ENCODE assay signal across 34 cellular contexts in genomic region chr17:1050996-1051925, GRCh38. TPM values are rescaled to one million over a fixed set of nuclear protein-coding genes. Genes with fewer than 3 reads are reported as not detected.
A peak's percentile ranks its signal among the peaks of the same experiment; 100 is the strongest.
DNase-seq lines count a peak whose midpoint lies in the region; ATAC-seq, FAIRE-seq and TF ChIP-seq lines count a peak whose summit lies in the region.
"Had no signal": no experiment of that assay in that cellular context is flagged by ENCODE, and none has a peak within 500 bp of the region (broad histone marks: within the 10 kb centered on the region; RNA-seq: fewer than 3 reads in every experiment).

No MANE protein-coding gene starts in this region.

- ATAC-seq in T-helper 17 cell (no peak), right cardiac atrium (no peak), HG02885 (IDR thresholded peaks at IDR 0.05; ENCODE audit: poor library complexity, unreplicated experiment) (no peak)
- ATAC-seq: heart right ventricle; left lobe of liver; naive thymus-derived CD4-positive, alpha-beta T cell had no signal

- WGBS in right cardiac atrium: 91% methylated on average over 33 of the region's 33 CpGs

- H3K27ac Mint-ChIP-seq in T-helper 17 cell: peak overlapping the region; percentile 70
- peak overlapping the region; percentile 71 for H3K27ac Mint-ChIP-seq in progenitor cell of endocrine pancreas
- H3K27ac Mint-ChIP-seq: activated naive CD4-positive, alpha-beta T cell treated with anti-CD3 and anti-CD28 coated beads for 36 hours; mesothelial cell of epicardium; T-helper 2 cell treated with Interferon-gamma antibody and Interleukin-4, amounts not matched to agents 5 μg/mL and 100 μg/mL, for 36 hours had no signal

- intact Hi-C loops in right cardiac atrium (cut with DNase I): loop anchor here in 2 of 4 donors (10.0 kb wide), 2 partner anchors 46 to 256 kb away; no protein-coding TSS in a partner anchor

- H3K27me3 Mint-ChIP-seq in T-helper 17 cell (no peaks in the 10 kb centered on the region), progenitor cell of endocrine pancreas (no peaks in the 10 kb centered on the region)
- H3K27me3 Mint-ChIP-seq: naive thymus-derived CD4-positive, alpha-beta T cell had no signal

- DNase-seq in HTR-8/SVneo (ENCODE audit: insufficient read length, low spot score) (no peak), T-helper 17 cell (no peak), right cardiac atrium (peak in 2 of 3 donors; percentile 44 to 47), progenitor cell of endocrine pancreas (ENCODE audit: low spot score, unreplicated experiment) (no peak), DMS53 (lab: John Stamatoyannopoulos, UW) (no peak), urothelium cell line (ENCODE audit: low spot score) (no peak)
- DNase-seq: activated CD4-positive, alpha-beta T cell treated with anti-CD3 and anti-CD28 coated beads for 4 hours; activated naive CD4-positive, alpha-beta T cell treated with anti-CD3 and anti-CD28 coated beads for 36 hours; activated T-cell treated with anti-CD3 and anti-CD28 coated beads, Interleukin-2, amount 50 U/mL, for 48 hours; amniotic stem cell; C1 segment of cervical spinal cord; Caco-2; cortex of kidney; foreskin fibroblast; HCEC 1CT; naive thymus-derived CD4-positive, alpha-beta T cell; NCI-H1436; NCI-H2081 treated with DMSO at 0.1 percent for 48 hours; NCI-H446; NK-92 treated with Interleukin-12 subunit alpha and Interleukin-12 subunit beta, amount 100 ng/mL, for 24 hours; occipital lobe; PC-9; retina; SHP77; upper lobe of left lung had no signal

- no peak overlapping the region for H3K27ac ChIP-seq in right cardiac atrium (ENCODE audit: low read length)
- H3K27ac ChIP-seq: KMS-11, PC-9 had no signal

- no peaks in the 10 kb centered on the region for H3K36me3 Mint-ChIP-seq in T-helper 17 cell (ENCODE audit: low read depth)
- H3K36me3 Mint-ChIP-seq in progenitor cell of endocrine pancreas (ENCODE audit: insufficient read depth): peaks cover 8% of the 10 kb centered on the region

- H3K27me3 ChIP-seq in right cardiac atrium (ENCODE audit: control insufficient read depth, insufficient read depth): no peaks in the 10 kb centered on the region
- H3K27me3 ChIP-seq: heart right ventricle, upper lobe of left lung had no signal

- no peaks in the 10 kb centered on the region for H3K9me3 Mint-ChIP-seq in progenitor cell of endocrine pancreas (ENCODE audit: low read depth)
- H3K9me3 Mint-ChIP-seq: activated naive CD4-positive, alpha-beta T cell treated with anti-CD3 and anti-CD28 coated beads for 36 hours; mesothelial cell of epicardium; naive thymus-derived CD4-positive, alpha-beta T cell; T-helper 2 cell treated with Interferon-gamma antibody and Interleukin-4, amounts not matched to agents 5 μg/mL and 100 μg/mL, for 36 hours had no signal

- H3K4me1 Mint-ChIP-seq in T-helper 17 cell: peaks cover 2% of the 10 kb centered on the region
- H3K4me1 Mint-ChIP-seq in progenitor cell of endocrine pancreas (ENCODE audit: low read depth): no peaks in the 10 kb centered on the region
- H3K4me1 Mint-ChIP-seq: naive thymus-derived CD4-positive, alpha-beta T cell had no signal

- H3K4me3 ChIP-seq in right cardiac atrium (ENCODE audit: low read length): no peak overlapping the region
- H3K4me3 ChIP-seq: heart right ventricle, PC-9, smooth muscle cell, upper lobe of left lung had no signal

- peak; percentile 4 for FAIRE-seq in HTR-8/SVneo (lab: Jason Lieb, UNC)
- FAIRE-seq in urothelium cell line (lab: Jason Lieb, UNC): no peak
- FAIRE-seq: bronchial epithelial cell, GM18507 had no signal

- H3K9me3 ChIP-seq in T-helper 17 cell (ENCODE audit: control insufficient read depth, low read length, poor library complexity, severe bottlenecking) (no peaks in the 10 kb centered on the region), right cardiac atrium (ENCODE audit: control insufficient read depth, low read length) (no peaks in the 10 kb centered on the region)
- H3K9me3 ChIP-seq: Caco-2, heart right ventricle, upper lobe of left lung had no signal

- no peaks in the 10 kb centered on the region for H3K4me1 ChIP-seq in right cardiac atrium (ENCODE audit: control insufficient read depth, insufficient read depth, low read length)

- TF ChIP-seq CTCF in progenitor cell of endocrine pancreas (IDR thresholded peaks at IDR 0.05; ENCODE audit: unreplicated experiment): no peak

- H3K4me3 Mint-ChIP-seq in T-helper 17 cell: no peak overlapping the region
- no peak overlapping the region for H3K4me3 Mint-ChIP-seq in progenitor cell of endocrine pancreas (ENCODE audit: low read depth)
- H3K4me3 Mint-ChIP-seq: activated naive CD4-positive, alpha-beta T cell treated with anti-CD3 and anti-CD28 coated beads for 36 hours; mesothelial cell of epicardium; naive thymus-derived CD4-positive, alpha-beta T cell; T-helper 2 cell treated with Interferon-gamma antibody and Interleukin-4, amounts not matched to agents 5 μg/mL and 100 μg/mL, for 36 hours had no signal

RNA-seq across cellular contexts. Expression of gene TIMM22, which starts 54.3 kb away (rescaled TPM):
- 1 to 10 TPM; 7.4 to 8.3 TPM for total RNA-seq in T-helper 17 cell
- 10 to 100 TPM; 13.9 to 16.1 (median 14.4) TPM for total RNA-seq in right cardiac atrium
- 14.2 TPM for polyA plus RNA-seq in right cardiac atrium
- total RNA-seq in progenitor cell of endocrine pancreas: 14.1 and 14.3 TPM in 2 replicates

Comparison
In these comparisons a context has a peak if more than half of its experiments do, and no peak if none do; other contexts are left out.
1. DNase-seq: peak in right cardiac atrium (2 of 3); none in HTR-8/SVneo (single experiment), T-helper 17 cell (0 of 3), progenitor cell of endocrine pancreas (single experiment), DMS53 (single experiment) and urothelium cell line (single experiment).